Comparison of ENCODE assay signal across 23 cellular contexts in genomic region chr3:162193148-162193547, GRCh38.
"Had no signal": no experiment of that assay in that cellular context is flagged by ENCODE, and none has a peak within 500 bp of the region (broad histone marks: within the 10 kb centered on the region; RNA-seq: fewer than 3 reads in every experiment).

No MANE protein-coding gene starts in this region.

- DNase-seq: Kasumi-1, MM.1S, NCI-H1092 treated with DMSO at 0.1 percent for 48 hours, NCI-H1436, NCI-H187, NCI-H2029, NCI-H2081 treated with DMSO at 0.1 percent for 48 hours, NCI-H2171, NCI-H226, NCI-H446, NCI-H510A, NCI-H524 treated with DMSO at 0.1 percent for 48 hours, NCI-H69, NCI-H774, PC-3, Peyer's patch, SHP77 treated with DMSO at 0.1 percent for 48 hours, SJCRH30 had no signal

- H3K27ac ChIP-seq: HL-60, KMS-11, Peyer's patch, SJCRH30 had no signal

- H3K36me3 ChIP-seq: Peyer's patch, SJCRH30 had no signal

- H3K27ac Mint-ChIP-seq: IgD-negative memory B cell had no signal

- H3K4me3 ChIP-seq: K562, Peyer's patch, SJCRH30 had no signal

- H3K27me3 ChIP-seq: Peyer's patch, SJCRH30 had no signal

- H3K36me3 Mint-ChIP-seq: IgD-negative memory B cell had no signal

- ATAC-seq: K562, PC-3, SK-N-SH treated with all-trans-retinoic acid at 6 μM for 48 hours had no signal

- H3K4me1 Mint-ChIP-seq: IgD-negative memory B cell had no signal

- H3K4me1 ChIP-seq: Peyer's patch, SJCRH30 had no signal

- H3K9me3 ChIP-seq: Peyer's patch, SJCRH30 had no signal

- H3K4me2 ChIP-seq: KMS-11 had no signal

- H3K4me3 Mint-ChIP-seq: IgD-negative memory B cell had no signal

- H3K27me3 Mint-ChIP-seq: IgD-negative memory B cell had no signal
